22 cellular contexts compared by ENCODE assay signal in genomic region chr6:32562931-32563330, GRCh38. TPM values are rescaled to one million over a fixed set of nuclear protein-coding genes. Genes with fewer than 3 reads are reported as not detected.
DNase-seq lines count a peak whose midpoint lies in the region; ATAC-seq, FAIRE-seq and TF ChIP-seq lines count a peak whose summit lies in the region.
"Had no signal": no experiment of that assay in that cellular context is flagged by ENCODE, and none has a peak within 500 bp of the region (broad histone marks: within the 10 kb centered on the region; RNA-seq: fewer than 3 reads in every experiment).

No MANE protein-coding gene starts in this region.

- no peaks in the 10 kb centered on the region for H3K9me2 ChIP-seq in hepatocyte (replicated peaks; ENCODE audit: insufficient read depth)

- 33% methylated on average over 2 of the region's 2 CpGs for WGBS in hepatocyte (ENCODE audit: low lambda C conversion rate, missing lambda C conversion rate)
- WGBS in pancreas, 2 donors: no CpG with 5 or more reads among the region's 2 CpGs

- H3K36me3 ChIP-seq in hepatocyte (replicated peaks; ENCODE audit: insufficient read depth, low read depth) (no peaks in the 10 kb centered on the region), pancreas (no peaks in the 10 kb centered on the region)

- no peaks in the 10 kb centered on the region for H3K9me3 ChIP-seq in hepatocyte (ENCODE audit: low read depth)
- H3K9me3 ChIP-seq in pancreas: no peaks in the 10 kb centered on the region
- H3K9me3 ChIP-seq: A549, Caco-2 had no signal

- peak; percentile 43 for DNase-seq in DMS53 (lab: John Stamatoyannopoulos, UW)
- DNase-seq in DMS53 treated with DMSO at 0.1 percent for 48 hours (lab: John Stamatoyannopoulos, UW; ENCODE audit: unreplicated experiment): no peak
- DNase-seq in hepatocyte (ENCODE audit: low spot score): peak; percentile 71
- DNase-seq in pancreas: no peak
- no peak for DNase-seq in NCI-H510A (lab: John Stamatoyannopoulos, UW)
- DNase-seq in dermis blood vessel endothelial cell: no peak
- DNase-seq in NCI-H1694 (lab: John Stamatoyannopoulos, UW): no peak
- DNase-seq: AML-193; Caco-2; CD4-positive, alpha-beta T cell; H9 had no signal

- TF ChIP-seq CTCF in hepatocyte (IDR thresholded peaks at IDR 0.05; ENCODE audit: poor library complexity) (no peak), pancreas (IDR thresholded peaks at IDR 0.05) (no peak)

- H2AFZ ChIP-seq in hepatocyte: no peak overlapping the region

- intact Hi-C loops in pancreas (cut with DNase I): no loop called here

- H3K4me2 ChIP-seq in hepatocyte: peak overlapping the region; percentile 36
- H3K4me2 ChIP-seq: A549 had no signal

- H3K4me1 ChIP-seq in hepatocyte (ENCODE audit: insufficient read depth): peaks cover 33% of the 10 kb centered on the region
- H3K4me1 ChIP-seq in pancreas: no peaks in the 10 kb centered on the region
- H3K4me1 ChIP-seq: A549, Caco-2 had no signal

- peak overlapping the region; percentile 88 for H3K27ac ChIP-seq in hepatocyte
- no peak overlapping the region for H3K27ac ChIP-seq in pancreas
- H3K27ac ChIP-seq: 22Rv1, A549, C4-2B, HL-60 had no signal

- H3K4me3 ChIP-seq in hepatocyte (no peak overlapping the region), pancreas (no peak overlapping the region)
- H3K4me3 ChIP-seq: A549 had no signal

- H3K79me2 ChIP-seq in hepatocyte: no peaks in the 10 kb centered on the region

- FAIRE-seq in pancreas (lab: Jason Lieb, UNC): peak; percentile 37
- FAIRE-seq: A549, D721Med, G401.6, GM12891, GM19239, H1 had no signal

- H3K27me3 ChIP-seq in hepatocyte (no peaks in the 10 kb centered on the region), pancreas (no peaks in the 10 kb centered on the region)

- ATAC-seq in pancreas: no peak
- ATAC-seq: A549 had no signal

- no peaks in the 10 kb centered on the region for H4K20me1 ChIP-seq in hepatocyte (ENCODE audit: insufficient read depth, poor library complexity, severe bottlenecking)

RNA-seq across cellular contexts. Expression of gene HLA-DRB1, which starts 26.7 kb away (rescaled TPM):
- 59.1 and 60.6 TPM in 2 replicates for total RNA-seq in hepatocyte
- polyA plus RNA-seq in hepatocyte: 72.9 and 77.2 TPM in 2 replicates
- 100 to 1,000 TPM in 1 of 6 donors, 10 to 100 TPM in 4, 1 to 10 TPM in 1; 9.3 to 165 (median 23.5) TPM for total RNA-seq in pancreas
- 10 to 100 TPM in 1 of 2 donors, 1 to 10 TPM in 1; 9.8 to 20.2 TPM for polyA plus RNA-seq in pancreas
- total RNA-seq in dermis blood vessel endothelial cell: 0.17 TPM in 1 of 2 replicates, not detected in the other
- total RNA-seq: Caco-2, HT1080 had no signal
- polyA plus RNA-seq: A549, BJ had no signal

RNA-seq across cellular contexts. Expression of gene HLA-DRB5, which starts 32.8 kb away (rescaled TPM):
- total RNA-seq in hepatocyte: 9.7 and 11.9 TPM in 2 replicates
- polyA plus RNA-seq in hepatocyte: 15.2 and 17.0 TPM in 2 replicates
- 10 to 100 TPM in 2 of 6 donors, 1 to 10 TPM in 3, under 1 TPM in 1; 0.38 to 42.9 (median 8.2) TPM for total RNA-seq in pancreas
- polyA plus RNA-seq in pancreas: not detected
- not detected in 2 replicates for total RNA-seq in dermis blood vessel endothelial cell
- total RNA-seq: Caco-2, HT1080 had no signal
- polyA plus RNA-seq: A549, BJ had no signal

Comparison
In these comparisons a context has a peak if more than half of its experiments do, and no peak if none do; other contexts are left out.
1. DNase-seq: peak in DMS53 (single experiment) and hepatocyte (single experiment); none in DMS53 treated with DMSO at 0.1 percent for 48 hours (single experiment), pancreas (0 of 6), NCI-H510A (single experiment), dermis blood vessel endothelial cell (single experiment) and NCI-H1694 (single experiment).